14 cellular contexts compared by ENCODE assay signal in genomic region chr7:140519007-140519399, GRCh38. TPM values are rescaled to one million over a fixed set of nuclear protein-coding genes. Genes with fewer than 3 reads are reported as not detected.
DNase-seq lines count a peak whose midpoint lies in the region; ATAC-seq, FAIRE-seq and TF ChIP-seq lines count a peak whose summit lies in the region.
"Had no signal": no experiment of that assay in that cellular context is flagged by ENCODE, and none has a peak within 500 bp of the region (broad histone marks: within the 10 kb centered on the region; RNA-seq: fewer than 3 reads in every experiment).

No MANE protein-coding gene starts in this region.

- TF ChIP-seq POLR2A in K562 (conservative IDR thresholded peaks at IDR 0.05): no peak

- no peak overlapping the region for H3K4me3 ChIP-seq in K562
- H3K4me3 ChIP-seq in heart right ventricle: no peak overlapping the region
- no peak overlapping the region for H3K4me3 ChIP-seq in upper lobe of right lung
- H3K4me3 ChIP-seq: BLaER1 treated with 17β-estradiol and CSF1 and Interleukin-3, amounts not matched to agents 10 nM and 100 nM; stomach had no signal

- no peaks in the 10 kb centered on the region for H3K27me3 Mint-ChIP-seq in nephron (ENCODE audit: low read depth)

- H3K9me3 Mint-ChIP-seq in nephron: no peaks in the 10 kb centered on the region
- H3K9me3 Mint-ChIP-seq: T-helper 2 cell treated with Interferon-gamma antibody and Interleukin-4, amounts not matched to agents 5 μg/mL and 100 μg/mL, for 36 hours had no signal

- no peaks in the 10 kb centered on the region for H3K9me1 ChIP-seq in K562 (ENCODE audit: control insufficient read depth, insufficient read depth, low read length)

- no TSS peak for BruUV-seq in K562 (replicated peaks; lab: Mats Ljungman, UMichigan)

- CTCF ChIA-PET in K562 (lab: Yijun Ruan, JAX; ENCODE audit: low intra/inter-chr PET ratio): interaction anchor here (1.5 to 2.7 kb wide), 3 partner anchors 132 to 494 kb away, joined by 4 to 31 read pairs (median 6); no protein-coding TSS in a partner anchor

- in situ Hi-C loops in K562 (cut with MboI): no loop called here

- peak overlapping the region; percentile 31 to 79 (median 72) for H3K27ac Mint-ChIP-seq in nephron
- H3K27ac Mint-ChIP-seq: T-helper 2 cell treated with Interferon-gamma antibody and Interleukin-4, amounts not matched to agents 5 μg/mL and 100 μg/mL, for 36 hours had no signal

- no peak overlapping the region for H3K4me2 ChIP-seq in K562 (ENCODE audit: insufficient read depth, low read length)

- intact Hi-C loops in K562 (cut with micrococcal nuclease) (loop anchor here (2.0 to 10.0 kb wide), 4 partner anchors 78 to 1013 kb away; no protein-coding TSS in a partner anchor), heart right ventricle (cut with DNase I) (loop anchor here in 4 of 10 donors (2.0 to 10.0 kb wide), 2 partner anchors 46 to 134 kb away; no protein-coding TSS in a partner anchor), upper lobe of right lung (cut with DNase I) (loop anchor here (5.0 kb wide), 1 partner anchor 133 kb away; no protein-coding TSS in a partner anchor)

- peak overlapping the region; percentile 92 for H2AFZ ChIP-seq in K562 (ENCODE audit: low read depth, low read length)

- POLR2A ChIA-PET in K562 (lab: Yijun Ruan, JAX): interaction anchor here (0.9 to 1.4 kb wide), 2 partner anchors 18 to 41 kb away, joined by 4 to 5 read pairs; no protein-coding TSS in a partner anchor

- TF ChIP-seq CTCF in K562 (IDR thresholded peaks at IDR 0.05 in 2 of 3, conservative IDR thresholded peaks at IDR 0.05 in 1 of 3; ENCODE audit: insufficient read depth in 2 of 3, low read depth in 1 of 3, low read length in 3 of 3): no peak
- TF ChIP-seq CTCF in heart right ventricle (IDR thresholded peaks at IDR 0.05): no peak
- TF ChIP-seq CTCF in nephron (IDR thresholded peaks at IDR 0.05; ENCODE audit: unreplicated experiment in 3 of 3): no peak
- no peak for TF ChIP-seq CTCF in upper lobe of right lung (IDR thresholded peaks at IDR 0.05)

- no peaks in the 10 kb centered on the region for H3K36me3 ChIP-seq in K562 (ENCODE audit: control insufficient read depth, insufficient read depth, low read length)
- H3K36me3 ChIP-seq in heart right ventricle: peaks cover 0 to 56% (median 8%) of the 10 kb centered on the region in 9 donors
- H3K36me3 ChIP-seq in upper lobe of right lung: no peaks in the 10 kb centered on the region
- H3K36me3 ChIP-seq: BLaER1 treated with 17β-estradiol and CSF1 and Interleukin-3, amounts not matched to agents 10 nM and 100 nM had no signal

- DNase-seq in K562 (ENCODE audit: extremely low read depth in 1 of 4, low spot score in 3 of 4) (no peak), heart right ventricle (peak in 1 of 2 donors; percentile 14), upper lobe of right lung (no peak), AG20443 (ENCODE audit: low spot score) (no peak)
- DNase-seq: activated CD4-positive, alpha-beta T cell treated with anti-CD3 and anti-CD28 coated beads for 1 hour; activated CD8-positive, alpha-beta memory T cell treated with anti-CD3 and anti-CD28 coated beads, Interleukin-2, amount 50 U/mL, for 48 hours; effector CD4-positive, alpha-beta T cell; SHP77 treated with DMSO at 0.1 percent for 48 hours; stomach had no signal

- no peak for TF ChIP-seq RAD21 in K562 (CRISPR knock-in tag; conservative IDR thresholded peaks at IDR 0.05 in 1 of 2, IDR thresholded peaks at IDR 0.05 in 1 of 2)

- no peak for FAIRE-seq in K562 (lab: Jason Lieb, UNC)

- peaks cover 11% of the 10 kb centered on the region for H3K4me1 Mint-ChIP-seq in nephron

- H3K27ac ChIP-seq in K562 (ENCODE audit: extremely low read depth, low read depth, low read length): no peak overlapping the region
- H3K27ac ChIP-seq in heart right ventricle: peak overlapping the region in 7 of 10 donors; percentile 26 to 76 (median 52)
- H3K27ac ChIP-seq in upper lobe of right lung: peak overlapping the region; percentile 1
- H3K27ac ChIP-seq: BLaER1 treated with 17β-estradiol and CSF1 and Interleukin-3, amounts not matched to agents 10 nM and 100 nM had no signal

- H3K4me1 ChIP-seq in K562 (replicated peaks in 1 of 2; ENCODE audit: control insufficient read depth in 2 of 2, insufficient read depth in 2 of 2, low read length in 2 of 2): peaks cover 3 to 15% of the 10 kb centered on the region in 2 experiments; a peak in 3 of 5 replicates
- H3K4me1 ChIP-seq in heart right ventricle: peaks cover 6 to 22% (median 16%) of the 10 kb centered on the region in 9 donors
- H3K4me1 ChIP-seq in upper lobe of right lung: no peaks in the 10 kb centered on the region

- no peaks in the 10 kb centered on the region for H3K79me2 ChIP-seq in K562 (ENCODE audit: control insufficient read depth, insufficient read depth, low read length)

- H3K4me3 Mint-ChIP-seq in nephron: no peak overlapping the region
- H3K4me3 Mint-ChIP-seq: T-helper 2 cell treated with Interferon-gamma antibody and Interleukin-4, amounts not matched to agents 5 μg/mL and 100 μg/mL, for 36 hours had no signal

- H4K20me1 ChIP-seq in K562 (replicated peaks; ENCODE audit: control insufficient read depth, insufficient read depth, low read length): no peaks in the 10 kb centered on the region

- 39% methylated on average over 7 of the region's 7 CpGs for WGBS in K562 (ENCODE audit: insufficient coverage, low coverage, missing lambda C conversion rate)
- WGBS in heart right ventricle, 2 donors: 47 to 54% methylated on average over 7 of the region's 7 CpGs

- TF ChIP-seq EP300 in K562 (IDR thresholded peaks at IDR 0.05; ENCODE audit: low read length): no peak

- H3K9ac ChIP-seq in K562 (ENCODE audit: insufficient read depth in 1 of 2, low read depth in 2 of 2, low read length in 2 of 2): peak overlapping the region in 1 of 2 experiments; percentile 29; a peak in 1 of 4 replicates
- H3K9ac ChIP-seq: BLaER1 treated with 17β-estradiol and CSF1 and Interleukin-3, amounts not matched to agents 10 nM and 100 nM had no signal

- H3K9me3 ChIP-seq in K562 (replicated peaks; ENCODE audit: control insufficient read depth, insufficient read depth, low read depth, low read length) (no peaks in the 10 kb centered on the region), heart right ventricle (no peaks in the 10 kb centered on the region), upper lobe of right lung (no peaks in the 10 kb centered on the region)
- H3K9me3 ChIP-seq: BLaER1 treated with 17β-estradiol and CSF1 and Interleukin-3, amounts not matched to agents 10 nM and 100 nM; stomach had no signal

- H3K27me3 ChIP-seq in K562 (ENCODE audit: control insufficient read depth in 2 of 2, insufficient read depth in 2 of 2, low read length in 2 of 2) (peaks cover 0 to 5% of the 10 kb centered on the region in 2 experiments; a peak in 1 of 5 replicates), heart right ventricle (no peaks in the 10 kb centered on the region), upper lobe of right lung (no peaks in the 10 kb centered on the region)
- H3K27me3 ChIP-seq: BLaER1 treated with 17β-estradiol and CSF1 and Interleukin-3, amounts not matched to agents 10 nM and 100 nM; stomach had no signal

- peak; percentile 19 for ATAC-seq in K562
- ATAC-seq in heart right ventricle: peak; percentile 7 to 35 (median 20)
- ATAC-seq in upper lobe of right lung: no peak
- no peak for ATAC-seq in GM19397 (IDR thresholded peaks at IDR 0.05; ENCODE audit: unreplicated experiment)
- ATAC-seq in GM21825 (IDR thresholded peaks at IDR 0.05; ENCODE audit: unreplicated experiment): no peak

- peaks cover 27% of the 10 kb centered on the region for H3K36me3 Mint-ChIP-seq in nephron (ENCODE audit: low read depth)

TF ChIP-seq in K562, 482 proteins besides CTCF, POLR2A, EP300 and RAD21:
- no peak for TF ChIP-seq COPS2 (conservative IDR thresholded peaks at IDR 0.05)
- peak; percentile 59 for TF ChIP-seq ZFP36 (IDR thresholded peaks at IDR 0.05; ENCODE audit: low read depth, low read length, partially characterized antibody)

RNA-seq across cellular contexts. Expression of gene MKRN1, which starts 39.7 kb away (rescaled TPM):
- total RNA-seq in K562 (2011; cell fraction: chromatin; rRNA removed; ENCODE audit: low replicate concordance): 105 and 157 TPM in 2 replicates
- 62.0 and 63.3 TPM in 2 replicates for total RNA-seq in K562 (2011; cell fraction: nucleolus; rRNA removed)
- total RNA-seq in K562 (2011; cell fraction: nucleoplasm; rRNA removed): 108 and 126 TPM in 2 replicates
- 60.7 and 73.9 TPM in 2 replicates for total RNA-seq in K562 (2014; rRNA removed)
- total RNA-seq in K562 (2014; rRNA removed; fragmentation: Illumina TruSeq; extraction: Trizol): 82.0 and 92.2 TPM in 2 replicates
- 79.0 and 87.1 TPM in 2 replicates for total RNA-seq in K562 (2015; rRNA removed; fragmentation: Illumina TruSeq; extraction: Trizol)
- 70.7 and 87.5 TPM in 2 replicates for total RNA-seq in K562 (2021)
- 72.4 and 87.9 TPM in 2 replicates for polyA plus RNA-seq in K562 (2011; rRNA removed)
- 48.3 and 81.3 TPM in 2 replicates for polyA plus RNA-seq in K562 (2011; cell fraction: cytosol; rRNA removed)
- 55.8 and 88.3 TPM in 2 replicates for polyA plus RNA-seq in K562 (2011; cell fraction: nucleus; rRNA removed)
- polyA plus RNA-seq in K562 (2012): 75.1 and 81.2 TPM in 2 replicates
- 80.8 and 90.3 TPM in 2 replicates for polyA plus RNA-seq in K562 (2014; fragmentation: Illumina TruSeq; extraction: Trizol)
- polyA plus RNA-seq in K562 (2014; fragmentation: Nextera tagmentation; extraction: Ambion mirVana): 10 to 100 TPM; 30.5 to 33.5 TPM
- 75.8 and 76.0 TPM in 2 replicates for polyA plus RNA-seq in K562 (2014; rRNA removed)
- 120 and 131 TPM in 2 replicates for polyA minus RNA-seq in K562 (2011; rRNA and poly(A)+ RNA removed)
- polyA minus RNA-seq in K562 (2011; cell fraction: cytosol; rRNA and poly(A)+ RNA removed): 38.2 and 52.5 TPM in 2 replicates
- polyA minus RNA-seq in K562 (2011; cell fraction: nucleus; rRNA and poly(A)+ RNA removed): 30.3 and 62.9 TPM in 2 replicates
- 100 to 1,000 TPM in 4 of 10 donors, 10 to 100 TPM in 6; 80.6 to 113 (median 92.0) TPM for total RNA-seq in heart right ventricle
- polyA plus RNA-seq in heart right ventricle: 10 to 100 TPM; 38.5 to 42.0 TPM
- total RNA-seq in upper lobe of right lung: 84.4 TPM

Comparison
In these comparisons a context has a peak if more than half of its experiments do, and no peak if none do; other contexts are left out.
1. ATAC-seq: peak in K562 (single experiment) and heart right ventricle (8 of 8); none in upper lobe of right lung (single experiment), GM19397 (single experiment) and GM21825 (single experiment).